In genomic region chr16:79756571-79756970, GRCh38 we compare ENCODE assay signal across 25 cellular contexts.
DNase-seq lines count a peak whose midpoint lies in the region; ATAC-seq and TF ChIP-seq lines count a peak whose summit lies in the region.
"Had no signal": no experiment of that assay in that cellular context is flagged by ENCODE, and none has a peak within 500 bp of the region (broad histone marks: within the 10 kb centered on the region; RNA-seq: fewer than 3 reads in every experiment).

No MANE protein-coding gene starts in this region.

- TF ChIP-seq CTCF in nephron progenitor cell (IDR thresholded peaks at IDR 0.05) = no peak

- peak overlapping the region; percentile 53 for H3K27ac Mint-ChIP-seq in T-helper 2 cell treated with Interferon-gamma antibody and Interleukin-4, amounts not matched to agents 5 μg/mL and 100 μg/mL, for 36 hours
- peak overlapping the region; percentile 83 for H3K27ac Mint-ChIP-seq in activated T-cell treated with anti-CD3 and anti-CD28 coated beads, Interleukin-2, amount 50 U/mL, for 72 hours
- peak overlapping the region; percentile 51 for H3K27ac Mint-ChIP-seq in activated T-helper 2 cell treated with anti-CD3 and anti-CD28 coated beads, Interferon-gamma antibody, Interleukin-2, Interleukin-4, amounts not matched to agents 10 μg/mL and 5 μg/mL and 100 μg/mL, durations not matched to agents 14 hours and 24 hours and 36 hours
- H3K27ac Mint-ChIP-seq in nephron progenitor cell = peak overlapping the region; percentile 40
- H3K27ac Mint-ChIP-seq: CD14-positive monocyte, HFFc6 had no signal

- intact Hi-C loops in activated T-helper 2 cell treated with anti-CD3 and anti-CD28 coated beads, Interferon-gamma antibody, Interleukin-2, Interleukin-4, amounts not matched to agents 10 μg/mL and 5 μg/mL and 100 μg/mL, durations not matched to agents 14 hours and 24 hours and 36 hours (cut with micrococcal nuclease) = loop anchor here (2.0 to 5.0 kb wide), 2 partner anchors 40 to 139 kb away; no protein-coding TSS in a partner anchor
- intact Hi-C loops in left ventricle myocardium superior (cut with micrococcal nuclease) = no loop called here

- H3K4me3 Mint-ChIP-seq in T-helper 2 cell treated with Interferon-gamma antibody and Interleukin-4, amounts not matched to agents 5 μg/mL and 100 μg/mL, for 36 hours = no peak overlapping the region
- peak overlapping the region; percentile 20 to 56 for H3K4me3 Mint-ChIP-seq in activated T-cell treated with anti-CD3 and anti-CD28 coated beads, Interleukin-2, amount 50 U/mL, for 72 hours
- H3K4me3 Mint-ChIP-seq in activated T-helper 2 cell treated with anti-CD3 and anti-CD28 coated beads, Interferon-gamma antibody, Interleukin-2, Interleukin-4, amounts not matched to agents 10 μg/mL and 5 μg/mL and 100 μg/mL, durations not matched to agents 14 hours and 24 hours and 36 hours (ENCODE audit: low read depth) = no peak overlapping the region
- no peak overlapping the region for H3K4me3 Mint-ChIP-seq in nephron progenitor cell
- H3K4me3 Mint-ChIP-seq: CD14-positive monocyte, HFFc6 had no signal

- H3K36me3 Mint-ChIP-seq in T-helper 2 cell treated with Interferon-gamma antibody and Interleukin-4, amounts not matched to agents 5 μg/mL and 100 μg/mL, for 36 hours (ENCODE audit: low read depth) = peaks cover 8% of the 10 kb centered on the region
- H3K36me3 Mint-ChIP-seq in activated T-cell treated with anti-CD3 and anti-CD28 coated beads, Interleukin-2, amount 50 U/mL, for 72 hours (ENCODE audit: insufficient read depth in 2 of 2) = no peaks in the 10 kb centered on the region
- H3K36me3 Mint-ChIP-seq in activated T-helper 2 cell treated with anti-CD3 and anti-CD28 coated beads, Interferon-gamma antibody, Interleukin-2, Interleukin-4, amounts not matched to agents 10 μg/mL and 5 μg/mL and 100 μg/mL, durations not matched to agents 14 hours and 24 hours and 36 hours (ENCODE audit: low read depth) = no peaks in the 10 kb centered on the region
- peaks cover 9% of the 10 kb centered on the region for H3K36me3 Mint-ChIP-seq in nephron progenitor cell (ENCODE audit: low read depth)
- H3K36me3 Mint-ChIP-seq: CD14-positive monocyte had no signal

- peaks cover 14% of the 10 kb centered on the region for H3K27me3 Mint-ChIP-seq in T-helper 2 cell treated with Interferon-gamma antibody and Interleukin-4, amounts not matched to agents 5 μg/mL and 100 μg/mL, for 36 hours (ENCODE audit: low read depth)
- peaks cover 6% of the 10 kb centered on the region for H3K27me3 Mint-ChIP-seq in activated T-cell treated with anti-CD3 and anti-CD28 coated beads, Interleukin-2, amount 50 U/mL, for 72 hours (ENCODE audit: low read depth)
- peaks cover 11% of the 10 kb centered on the region for H3K27me3 Mint-ChIP-seq in activated T-helper 2 cell treated with anti-CD3 and anti-CD28 coated beads, Interferon-gamma antibody, Interleukin-2, Interleukin-4, amounts not matched to agents 10 μg/mL and 5 μg/mL and 100 μg/mL, durations not matched to agents 14 hours and 24 hours and 36 hours (ENCODE audit: low read depth)
- no peaks in the 10 kb centered on the region for H3K27me3 Mint-ChIP-seq in nephron progenitor cell (ENCODE audit: low read depth, poor library complexity)

- peaks cover 28% of the 10 kb centered on the region for H3K4me1 Mint-ChIP-seq in T-helper 2 cell treated with Interferon-gamma antibody and Interleukin-4, amounts not matched to agents 5 μg/mL and 100 μg/mL, for 36 hours (ENCODE audit: low read depth)
- peaks cover 46% of the 10 kb centered on the region for H3K4me1 Mint-ChIP-seq in activated T-cell treated with anti-CD3 and anti-CD28 coated beads, Interleukin-2, amount 50 U/mL, for 72 hours (ENCODE audit: low read depth)
- peaks cover 37% of the 10 kb centered on the region for H3K4me1 Mint-ChIP-seq in activated T-helper 2 cell treated with anti-CD3 and anti-CD28 coated beads, Interferon-gamma antibody, Interleukin-2, Interleukin-4, amounts not matched to agents 10 μg/mL and 5 μg/mL and 100 μg/mL, durations not matched to agents 14 hours and 24 hours and 36 hours (ENCODE audit: low read depth)
- peaks cover 28% of the 10 kb centered on the region for H3K4me1 Mint-ChIP-seq in nephron progenitor cell
- H3K4me1 Mint-ChIP-seq: CD14-positive monocyte had no signal

- ATAC-seq in activated T-cell treated with anti-CD3 and anti-CD28 coated beads, Interleukin-2, amount 50 U/mL, for 72 hours (replicated peaks in 1 of 2) = peak; percentile 72 to 85
- ATAC-seq in GM21515 (IDR thresholded peaks at IDR 0.05; ENCODE audit: unreplicated experiment) = no peak
- ATAC-seq in left ventricle myocardium superior = no peak

- H3K9me3 Mint-ChIP-seq in T-helper 2 cell treated with Interferon-gamma antibody and Interleukin-4, amounts not matched to agents 5 μg/mL and 100 μg/mL, for 36 hours = peaks cover 3% of the 10 kb centered on the region
- H3K9me3 Mint-ChIP-seq in activated T-cell treated with anti-CD3 and anti-CD28 coated beads, Interleukin-2, amount 50 U/mL, for 72 hours = peaks cover 1% of the 10 kb centered on the region in 2 donors
- peaks cover 5% of the 10 kb centered on the region for H3K9me3 Mint-ChIP-seq in activated T-helper 2 cell treated with anti-CD3 and anti-CD28 coated beads, Interferon-gamma antibody, Interleukin-2, Interleukin-4, amounts not matched to agents 10 μg/mL and 5 μg/mL and 100 μg/mL, durations not matched to agents 14 hours and 24 hours and 36 hours
- H3K9me3 Mint-ChIP-seq in nephron progenitor cell = peaks cover 10% of the 10 kb centered on the region

- DNase-seq in T-helper 2 cell treated with Interferon-gamma antibody and Interleukin-4, amounts not matched to agents 5 μg/mL and 100 μg/mL, for 36 hours (ENCODE audit: low spot score) = no peak
- DNase-seq in T-helper 2 cell (no peak), nephron progenitor cell (no peak), left ventricle myocardium superior (no peak)
- peak in 1 of 2 donors; percentile 13 for DNase-seq in activated T-cell treated with anti-CD3 and anti-CD28 coated beads, Interleukin-2, amount 50 U/mL, for 72 hours
- DNase-seq in activated T-cell treated with anti-CD3 and anti-CD28 coated beads, Interleukin-2, amount 50 U/mL, for 1 hour = no peak
- DNase-seq in activated T-helper 2 cell treated with anti-CD3 and anti-CD28 coated beads, Interferon-gamma antibody, Interleukin-2, Interleukin-4, amounts not matched to agents 10 μg/mL and 5 μg/mL and 100 μg/mL, durations not matched to agents 14 hours and 24 hours and 36 hours (ENCODE audit: low spot score) = no peak
- DNase-seq: 8988T, ACHN, BE2C, Calu3, DMS79 treated with DMSO at 0.1 percent for 48 hours, GF-D8, GOT3, HFFc6, KBM-7, MG63, NCI-H2029, NCI-H446 treated with DMSO at 0.1 percent for 48 hours, NCI-H526, NCI-H82, Right ventricle myocardium superior, RPMI8226 had no signal

Comparison
In these comparisons a context has a peak if more than half of its experiments do, and no peak if none do; other contexts are left out.
1. H3K4me3 Mint-ChIP-seq: peak in activated T-cell treated with anti-CD3 and anti-CD28 coated beads, Interleukin-2, amount 50 U/mL, for 72 hours (2 of 2); none in T-helper 2 cell treated with Interferon-gamma antibody and Interleukin-4, amounts not matched to agents 5 μg/mL and 100 μg/mL, for 36 hours (single experiment), activated T-helper 2 cell treated with anti-CD3 and anti-CD28 coated beads, Interferon-gamma antibody, Interleukin-2, Interleukin-4, amounts not matched to agents 10 μg/mL and 5 μg/mL and 100 μg/mL, durations not matched to agents 14 hours and 24 hours and 36 hours (single experiment) and nephron progenitor cell (single experiment).
2. ATAC-seq: peak in activated T-cell treated with anti-CD3 and anti-CD28 coated beads, Interleukin-2, amount 50 U/mL, for 72 hours (2 of 2); none in GM21515 (single experiment) and left ventricle myocardium superior (single experiment).
3. Peak in every context shown above with its lines, with median percentiles within 50 percentile points of each other: H3K27ac Mint-ChIP-seq.